15 cellular contexts compared by ENCODE assay signal in the genomic region with DNA sequence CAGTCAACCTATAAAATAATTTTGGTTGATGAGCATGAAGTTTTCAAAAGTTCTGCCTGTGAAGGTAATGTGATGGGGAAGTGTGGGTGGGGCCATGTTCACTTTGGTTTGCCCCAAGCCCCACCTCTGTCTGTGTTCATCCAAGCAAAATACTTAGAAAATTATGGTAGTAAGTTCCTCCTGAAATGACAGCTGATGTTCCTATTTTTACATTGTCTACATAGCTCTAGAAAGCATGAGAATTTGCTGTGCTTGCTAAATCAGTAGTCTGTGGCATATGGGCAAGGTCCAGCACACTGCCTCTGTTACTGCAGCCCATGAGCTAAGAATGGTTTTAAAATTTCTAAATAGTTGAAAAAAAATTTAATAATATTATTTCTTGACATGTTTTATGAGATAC. TPM values are rescaled to one million over a fixed set of nuclear protein-coding genes. Genes with fewer than 3 reads are reported as not detected.
DNase-seq lines count a peak whose midpoint lies in the region; ATAC-seq, FAIRE-seq and TF ChIP-seq lines count a peak whose summit lies in the region.
"Had no signal": no experiment of that assay in that cellular context is flagged by ENCODE, and none has a peak within 500 bp of the region (broad histone marks: within the 10 kb centered on the region; RNA-seq: fewer than 3 reads in every experiment).

No MANE protein-coding gene starts in this region.

- H3K4me3 ChIP-seq in BLaER1 treated with 17β-estradiol and CSF1 and Interleukin-3, amounts not matched to agents 10 nM and 100 nM, result no peak overlapping the region
- no peak overlapping the region for H3K4me3 ChIP-seq in K562
- no peak overlapping the region for H3K4me3 ChIP-seq in CD8-positive, alpha-beta memory T cell (ENCODE audit: low read length)

- in situ Hi-C loops in K562 (cut with MboI), result no loop called here

- no peak for TF ChIP-seq POLR2A in K562 (conservative IDR thresholded peaks at IDR 0.05)

- ATAC-seq in GM21423 (IDR thresholded peaks at IDR 0.05; ENCODE audit: unreplicated experiment) (peak; percentile 24), HG03378 (IDR thresholded peaks at IDR 0.05; ENCODE audit: unreplicated experiment) (peak; percentile 44), K562 (no peak)
- ATAC-seq: activated naive CD8-positive, alpha-beta T cell treated with anti-CD3 and anti-CD28 coated beads, Interleukin-2, amount 50 U/mL, for 24 hours had no signal

- DNase-seq in K562 (ENCODE audit: extremely low read depth in 1 of 4, low spot score in 3 of 4) (no peak), activated gamma-delta T cell treated with Interleukin-2 at 50 U/mL for 16 hours (no peak), mesothelial cell of epicardium (ENCODE audit: low spot score in 2 of 2, unreplicated experiment in 2 of 2) (no peak)
- no peak for DNase-seq in activated CD4-positive, alpha-beta T cell treated with anti-CD3 and anti-CD28 coated beads for 1 hour
- no peak for DNase-seq in CD8-positive, alpha-beta memory T cell
- DNase-seq: activated naive CD8-positive, alpha-beta T cell treated with anti-CD3 and anti-CD28 coated beads, Interleukin-2, amount 50 U/mL, for 24 hours; dermis blood vessel endothelial cell; foreskin fibroblast; NCI-H69; stimulated activated naive CD4-positive, alpha-beta T cell; T-helper 2 cell had no signal

- BruUV-seq in K562 (replicated peaks; lab: Mats Ljungman, UMichigan), result no TSS peak

- peak overlapping the region in 2 of 11 experiments; percentile 23 to 27; a peak in 1 of 22 replicates for H3K27ac ChIP-seq in BLaER1 treated with 17β-estradiol and CSF1 and Interleukin-3, amounts not matched to agents 10 nM and 100 nM
- no peak overlapping the region for H3K27ac ChIP-seq in K562 (ENCODE audit: extremely low read depth, low read depth, low read length)
- H3K27ac ChIP-seq in CD8-positive, alpha-beta memory T cell (ENCODE audit: low read depth, low read length), result no peak overlapping the region
- H3K27ac ChIP-seq: neutrophil had no signal

- H2AFZ ChIP-seq in K562 (ENCODE audit: low read depth, low read length), result no peak overlapping the region

- no peaks in the 10 kb centered on the region for H3K9me1 ChIP-seq in K562 (ENCODE audit: control insufficient read depth, insufficient read depth, low read length)

- peaks cover 28 to 58% (median 55%) of the 10 kb centered on the region in 10 experiments for H3K4me1 ChIP-seq in BLaER1 treated with 17β-estradiol and CSF1 and Interleukin-3, amounts not matched to agents 10 nM and 100 nM
- no peaks in the 10 kb centered on the region; a peak in 2 of 5 replicates for H3K4me1 ChIP-seq in K562 (replicated peaks in 1 of 2; ENCODE audit: control insufficient read depth in 2 of 2, insufficient read depth in 2 of 2, low read length in 2 of 2)
- no peaks in the 10 kb centered on the region for H3K4me1 ChIP-seq in CD8-positive, alpha-beta memory T cell (ENCODE audit: insufficient read depth, low read length)

- TF ChIP-seq RAD21 in K562 (CRISPR knock-in tag; conservative IDR thresholded peaks at IDR 0.05 in 1 of 2, IDR thresholded peaks at IDR 0.05 in 1 of 2), result no peak

- H3K36me3 Mint-ChIP-seq in mesothelial cell of epicardium, result no peaks in the 10 kb centered on the region
- no peaks in the 10 kb centered on the region for H3K36me3 Mint-ChIP-seq in CD8-positive, alpha-beta memory T cell

- FAIRE-seq in K562 (lab: Jason Lieb, UNC), result no peak

- POLR2A ChIA-PET in K562 (lab: Yijun Ruan, JAX), result no interaction called here
- POLR2A ChIA-PET in CD8-positive, alpha-beta memory T cell (lab: Charles Lee), result no interaction called here

- no peaks in the 10 kb centered on the region for H3K27me3 ChIP-seq in BLaER1 treated with 17β-estradiol and CSF1 and Interleukin-3, amounts not matched to agents 10 nM and 100 nM
- H3K27me3 ChIP-seq in K562 (ENCODE audit: control insufficient read depth in 2 of 2, insufficient read depth in 2 of 2, low read length in 2 of 2), result no peaks in the 10 kb centered on the region; a peak in 2 of 5 replicates
- no peaks in the 10 kb centered on the region for H3K27me3 ChIP-seq in CD8-positive, alpha-beta memory T cell (ENCODE audit: insufficient read depth, low read length, poor library complexity, severe bottlenecking)

- H3K27me3 Mint-ChIP-seq in mesothelial cell of epicardium (ENCODE audit: low read depth), result no peaks in the 10 kb centered on the region
- peaks cover 0 to 6% of the 10 kb centered on the region in 2 donors for H3K27me3 Mint-ChIP-seq in CD8-positive, alpha-beta memory T cell
- H3K27me3 Mint-ChIP-seq: activated naive CD8-positive, alpha-beta T cell treated with anti-CD3 and anti-CD28 coated beads, Interleukin-2, amount 50 U/mL, for 24 hours had no signal

- no peaks in the 10 kb centered on the region for H3K36me3 ChIP-seq in BLaER1 treated with 17β-estradiol and CSF1 and Interleukin-3, amounts not matched to agents 10 nM and 100 nM
- H3K36me3 ChIP-seq in K562 (ENCODE audit: control insufficient read depth, insufficient read depth, low read length), result no peaks in the 10 kb centered on the region
- H3K36me3 ChIP-seq in CD8-positive, alpha-beta memory T cell (ENCODE audit: insufficient read depth, low read length), result no peaks in the 10 kb centered on the region
- H3K36me3 ChIP-seq: neutrophil had no signal

- peaks cover 1% of the 10 kb centered on the region for H3K9me3 Mint-ChIP-seq in mesothelial cell of epicardium
- no peaks in the 10 kb centered on the region for H3K9me3 Mint-ChIP-seq in CD8-positive, alpha-beta memory T cell
- H3K9me3 Mint-ChIP-seq: activated naive CD8-positive, alpha-beta T cell treated with anti-CD3 and anti-CD28 coated beads, Interleukin-2, amount 50 U/mL, for 24 hours had no signal

- no peak for TF ChIP-seq EP300 in K562 (IDR thresholded peaks at IDR 0.05; ENCODE audit: low read length)

- H4K20me1 ChIP-seq in BLaER1 treated with 17β-estradiol and CSF1 and Interleukin-3, amounts not matched to agents 10 nM and 100 nM, result no peaks in the 10 kb centered on the region
- no peaks in the 10 kb centered on the region for H4K20me1 ChIP-seq in K562 (replicated peaks; ENCODE audit: control insufficient read depth, insufficient read depth, low read length)

- no peak overlapping the region for H3K9ac ChIP-seq in BLaER1 treated with 17β-estradiol and CSF1 and Interleukin-3, amounts not matched to agents 10 nM and 100 nM
- no peak overlapping the region for H3K9ac ChIP-seq in K562 (ENCODE audit: insufficient read depth in 1 of 2, low read depth in 2 of 2, low read length in 2 of 2)

- H3K4me3 Mint-ChIP-seq in mesothelial cell of epicardium, result no peak overlapping the region
- H3K4me3 Mint-ChIP-seq in CD8-positive, alpha-beta memory T cell, result no peak overlapping the region
- H3K4me3 Mint-ChIP-seq: activated naive CD8-positive, alpha-beta T cell treated with anti-CD3 and anti-CD28 coated beads, Interleukin-2, amount 50 U/mL, for 24 hours had no signal

- H3K9me3 ChIP-seq in BLaER1 treated with 17β-estradiol and CSF1 and Interleukin-3, amounts not matched to agents 10 nM and 100 nM (replicated peaks in 1 of 11), result no peaks in the 10 kb centered on the region
- H3K9me3 ChIP-seq in K562 (replicated peaks; ENCODE audit: control insufficient read depth, insufficient read depth, low read depth, low read length), result no peaks in the 10 kb centered on the region
- no peaks in the 10 kb centered on the region for H3K9me3 ChIP-seq in CD8-positive, alpha-beta memory T cell (ENCODE audit: low read length)
- H3K9me3 ChIP-seq: neutrophil had no signal

- intact Hi-C loops in K562 (cut with micrococcal nuclease), result no loop called here

- H3K4me1 Mint-ChIP-seq in mesothelial cell of epicardium, result peaks cover 44% of the 10 kb centered on the region
- H3K4me1 Mint-ChIP-seq in CD8-positive, alpha-beta memory T cell, result peaks cover 7 to 19% (median 9%) of the 10 kb centered on the region in 3 donors

- peak overlapping the region; percentile 3 to 85 (median 52); a peak in 17 of 22 replicates for H3K4me2 ChIP-seq in BLaER1 treated with 17β-estradiol and CSF1 and Interleukin-3, amounts not matched to agents 10 nM and 100 nM
- no peak overlapping the region for H3K4me2 ChIP-seq in K562 (ENCODE audit: insufficient read depth, low read length)

- no peaks in the 10 kb centered on the region for H3K79me2 ChIP-seq in K562 (ENCODE audit: control insufficient read depth, insufficient read depth, low read length)

- TF ChIP-seq CTCF in K562 (IDR thresholded peaks at IDR 0.05 in 2 of 3, conservative IDR thresholded peaks at IDR 0.05 in 1 of 3; ENCODE audit: insufficient read depth in 2 of 3, low read depth in 1 of 3, low read length in 3 of 3), result no peak
- TF ChIP-seq CTCF in mesothelial cell of epicardium (IDR thresholded peaks at IDR 0.05; ENCODE audit: unreplicated experiment), result no peak

- H3K27ac Mint-ChIP-seq in mesothelial cell of epicardium, result no peak overlapping the region
- H3K27ac Mint-ChIP-seq in CD8-positive, alpha-beta memory T cell, result no peak overlapping the region
- H3K27ac Mint-ChIP-seq: activated naive CD8-positive, alpha-beta T cell treated with anti-CD3 and anti-CD28 coated beads, Interleukin-2, amount 50 U/mL, for 24 hours had no signal

- CTCF ChIA-PET in K562 (lab: Yijun Ruan, JAX; ENCODE audit: low intra/inter-chr PET ratio), result no interaction called here
- CTCF ChIA-PET in CD8-positive, alpha-beta memory T cell (lab: Charles Lee), result interaction anchor here (1.8 kb wide), 1 partner anchor 13 kb away, joined by 3 read pairs; no protein-coding TSS in a partner anchor

TF ChIP-seq in K562, 482 proteins besides CTCF, POLR2A, EP300 and RAD21 (continues in another document):
- TF ChIP-seq MAFG (tag; conservative IDR thresholded peaks at IDR 0.05), result peak; percentile 33; the same call in 1 of the 2 replicates

RNA-seq across cellular contexts. Expression of a gene that starts 21.9 kb away (rescaled TPM):
- not detected in 2 replicates for total RNA-seq in K562 (2011; cell fraction: chromatin; rRNA removed; ENCODE audit: low replicate concordance)
- total RNA-seq in K562 (2011; cell fraction: nucleolus; rRNA removed), result not detected in 2 replicates
- not detected in 2 replicates for total RNA-seq in K562 (2011; cell fraction: nucleoplasm; rRNA removed)
- not detected in 2 replicates for total RNA-seq in K562 (2014; rRNA removed)
- not detected in 2 replicates for total RNA-seq in K562 (2014; rRNA removed; fragmentation: Illumina TruSeq; extraction: Trizol)
- not detected in 2 replicates for total RNA-seq in K562 (2015; rRNA removed; fragmentation: Illumina TruSeq; extraction: Trizol)
- 0.49 and 0.75 TPM in 2 replicates for total RNA-seq in K562 (2021)
- not detected in 2 replicates for polyA plus RNA-seq in K562 (2011; rRNA removed)
- polyA plus RNA-seq in K562 (2011; cell fraction: cytosol; rRNA removed), result not detected in 2 replicates
- polyA plus RNA-seq in K562 (2011; cell fraction: nucleus; rRNA removed), result not detected in 2 replicates
- polyA plus RNA-seq in K562 (2012), result not detected in 2 replicates
- polyA plus RNA-seq in K562 (2014; fragmentation: Illumina TruSeq; extraction: Trizol), result not detected in 2 replicates
- polyA plus RNA-seq in K562 (2014; fragmentation: Nextera tagmentation; extraction: Ambion mirVana), result not detected
- polyA plus RNA-seq in K562 (2014; rRNA removed), result 0.30 TPM in 1 of 2 replicates, not detected in the other
- 0.11 TPM in 1 of 2 replicates, not detected in the other for polyA minus RNA-seq in K562 (2011; rRNA and poly(A)+ RNA removed)
- 4.3 TPM in 1 of 2 replicates, not detected in the other for polyA minus RNA-seq in K562 (2011; cell fraction: cytosol; rRNA and poly(A)+ RNA removed)
- polyA minus RNA-seq in K562 (2011; cell fraction: nucleus; rRNA and poly(A)+ RNA removed), result not detected in 2 replicates
- 22.6 to 28.4 TPM (median 24.2 TPM) in 3 replicates for total RNA-seq in mesothelial cell of epicardium
- total RNA-seq in CD8-positive, alpha-beta memory T cell, result not detected
- polyA plus RNA-seq in CD8-positive, alpha-beta memory T cell, result not detected

Comparison
In these comparisons a context has a peak if more than half of its experiments do, and no peak if none do; other contexts are left out.
1. RNA of a gene that starts 21.9 kb away (total RNA-seq): 22.6 to 28.4 TPM in mesothelial cell of epicardium; 0.49 to 0.75 TPM in K562 and not detected in CD8-positive, alpha-beta memory T cell; every median in the first group is over 10 times any median in the second.